ENCODE assay signal across 1 cellular context in the genomic region with DNA sequence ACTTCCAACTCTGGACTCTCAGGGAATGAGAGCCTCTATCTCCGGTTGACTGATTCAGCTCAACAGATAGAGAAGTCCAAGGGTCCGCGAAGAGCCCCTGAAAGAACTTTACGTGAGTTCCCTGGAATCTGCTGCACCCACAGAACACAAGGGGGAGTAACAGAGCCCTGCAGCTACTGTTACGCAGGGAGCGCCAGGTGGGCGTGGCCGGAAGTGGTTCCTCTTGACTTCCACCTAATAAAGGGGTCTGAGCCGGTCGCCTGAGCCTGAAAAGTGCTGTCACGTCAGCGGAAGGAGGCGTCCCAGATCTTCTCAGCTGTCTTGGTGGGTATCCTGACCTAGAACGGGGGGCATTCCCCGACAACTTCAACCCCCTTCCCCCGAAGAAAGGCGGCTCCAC.
TF ChIP-seq lines count a peak whose summit lies in the region.

MAGEB6 (plus strand) TSS at position 237 of the 400 bp plus-strand sequence. CDS start 1,407 bp downstream, outside the sequence.

TF ChIP-seq in WTC11, 78 proteins besides CTCF, POLR2A, EP300 and RAD21:
- TF ChIP-seq ZBTB43 (CRISPR knock-in tag; IDR thresholded peaks at IDR 0.05), result no peak
- TF ChIP-seq ZBTB21 (CRISPR knock-in tag; IDR thresholded peaks at IDR 0.05; ENCODE audit: borderline replicate concordance), result no peak
- no peak for TF ChIP-seq TP53 (CRISPR knock-in tag; IDR thresholded peaks at IDR 0.05)
- no peak for TF ChIP-seq FOXJ3 (CRISPR knock-in tag; IDR thresholded peaks at IDR 0.05; ENCODE audit: borderline replicate concordance)
- no peak for TF ChIP-seq ZNF219 (CRISPR knock-in tag; IDR thresholded peaks at IDR 0.05; ENCODE audit: borderline replicate concordance)
- TF ChIP-seq EMX1 (CRISPR knock-in tag; IDR thresholded peaks at IDR 0.05), result no peak
- TF ChIP-seq NR1H2 (CRISPR knock-in tag; IDR thresholded peaks at IDR 0.05), result no peak
- no peak for TF ChIP-seq ATF2 (CRISPR knock-in tag; IDR thresholded peaks at IDR 0.05; ENCODE audit: borderline replicate concordance, low read depth)
- no peak for TF ChIP-seq TCF7 (CRISPR knock-in tag; IDR thresholded peaks at IDR 0.05; ENCODE audit: low read depth)
- TF ChIP-seq ZNF232 (CRISPR knock-in tag; IDR thresholded peaks at IDR 0.05), result no peak
- no peak for TF ChIP-seq TEAD1 (CRISPR knock-in tag; IDR thresholded peaks at IDR 0.05)
- TF ChIP-seq ZNF121 (CRISPR knock-in tag; IDR thresholded peaks at IDR 0.05), result no peak
- TF ChIP-seq ZNF396 (CRISPR knock-in tag; IDR thresholded peaks at IDR 0.05; ENCODE audit: borderline replicate concordance), result no peak
- no peak for TF ChIP-seq E2F1 (CRISPR knock-in tag; IDR thresholded peaks at IDR 0.05)
- no peak for TF ChIP-seq MXD4 (CRISPR knock-in tag; IDR thresholded peaks at IDR 0.05; ENCODE audit: borderline replicate concordance)
- TF ChIP-seq CBFB (CRISPR knock-in tag; IDR thresholded peaks at IDR 0.05; ENCODE audit: low read depth), result no peak
- no peak for TF ChIP-seq ATF1 (CRISPR knock-in tag; IDR thresholded peaks at IDR 0.05)
- no peak for TF ChIP-seq NR2C2 (CRISPR knock-in tag; IDR thresholded peaks at IDR 0.05)
- TF ChIP-seq, protein P1, sequence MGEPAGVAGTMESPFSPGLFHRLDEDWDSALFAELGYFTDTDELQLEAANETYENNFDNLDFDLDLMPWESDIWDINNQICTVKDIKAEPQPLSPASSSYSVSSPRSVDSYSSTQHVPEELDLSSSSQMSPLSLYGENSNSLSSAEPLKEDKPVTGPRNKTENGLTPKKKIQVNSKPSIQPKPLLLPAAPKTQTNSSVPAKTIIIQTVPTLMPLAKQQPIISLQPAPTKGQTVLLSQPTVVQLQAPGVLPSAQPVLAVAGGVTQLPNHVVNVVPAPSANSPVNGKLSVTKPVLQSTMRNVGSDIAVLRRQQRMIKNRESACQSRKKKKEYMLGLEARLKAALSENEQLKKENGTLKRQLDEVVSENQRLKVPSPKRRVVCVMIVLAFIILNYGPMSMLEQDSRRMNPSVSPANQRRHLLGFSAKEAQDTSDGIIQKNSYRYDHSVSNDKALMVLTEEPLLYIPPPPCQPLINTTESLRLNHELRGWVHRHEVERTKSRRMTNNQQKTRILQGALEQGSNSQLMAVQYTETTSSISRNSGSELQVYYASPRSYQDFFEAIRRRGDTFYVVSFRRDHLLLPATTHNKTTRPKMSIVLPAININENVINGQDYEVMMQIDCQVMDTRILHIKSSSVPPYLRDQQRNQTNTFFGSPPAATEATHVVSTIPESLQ (CRISPR knock-in tag; IDR thresholded peaks at IDR 0.05), result no peak
